Comparison of ENCODE assay signal across 8 cellular contexts in genomic region chrX:152635941-152636340, GRCh38.
DNase-seq lines count a peak whose midpoint lies in the region; FAIRE-seq lines count a peak whose summit lies in the region.

No MANE protein-coding gene starts in this region.

- no peak for FAIRE-seq in HTR-8/SVneo (lab: Jason Lieb, UNC)

- DNase-seq in NCI-H2107 treated with DMSO at 0.1 percent for 48 hours (lab: John Stamatoyannopoulos, UW; ENCODE audit: unreplicated experiment), result peak; percentile 44
- DNase-seq in NCI-H2107 (lab: John Stamatoyannopoulos, UW), result no peak
- peak; percentile 11 for DNase-seq in HTR-8/SVneo (ENCODE audit: insufficient read length, low spot score)
- peak; percentile 1 to 39 for DNase-seq in SHP77 (lab: John Stamatoyannopoulos, UW)
- DNase-seq in fibroblast of the conjunctiva (ENCODE audit: low read depth), result peak; percentile 50
- DNase-seq in smooth muscle cell of the brain vasculature (ENCODE audit: low read depth, low spot score), result peak; percentile 33
- DNase-seq in GM19240 (ENCODE audit: insufficient read length, low spot score), result no peak
- no peak for DNase-seq in T1000 (lab: John Stamatoyannopoulos, UW)

Comparison
In these comparisons a context has a peak if more than half of its experiments do, and no peak if none do; other contexts are left out.
1. DNase-seq: peak in NCI-H2107 treated with DMSO at 0.1 percent for 48 hours (single experiment), HTR-8/SVneo (single experiment), SHP77 (2 of 2), fibroblast of the conjunctiva (single experiment) and smooth muscle cell of the brain vasculature (single experiment); none in NCI-H2107 (single experiment), GM19240 (single experiment) and T1000 (single experiment).